ENCODE assay signal across 1 cellular context in genomic region chr2:96865654-96866053, GRCh38.
TF ChIP-seq lines count a peak whose summit lies in the region.

No MANE protein-coding gene starts in this region.

TF ChIP-seq in HepG2, 621 proteins besides CTCF, POLR2A, EP300 and RAD21:
- TF ChIP-seq ZNF180 (CRISPR knock-in tag; IDR thresholded peaks at IDR 0.05; ENCODE audit: borderline replicate concordance, low read depth) = no peak
- peak; percentile 51; the same call in 1 of the 2 replicates for TF ChIP-seq AKAP8 (CRISPR knock-in tag; IDR thresholded peaks at IDR 0.05)
- no peak for TF ChIP-seq HMG20B (CRISPR knock-in tag; conservative IDR thresholded peaks at IDR 0.05)
- TF ChIP-seq ZBTB38 (CRISPR knock-in tag; IDR thresholded peaks at IDR 0.05) = 0 out of 2 replicates have a peak, but pooled peaks have one; percentile 9
